In the genomic region with DNA sequence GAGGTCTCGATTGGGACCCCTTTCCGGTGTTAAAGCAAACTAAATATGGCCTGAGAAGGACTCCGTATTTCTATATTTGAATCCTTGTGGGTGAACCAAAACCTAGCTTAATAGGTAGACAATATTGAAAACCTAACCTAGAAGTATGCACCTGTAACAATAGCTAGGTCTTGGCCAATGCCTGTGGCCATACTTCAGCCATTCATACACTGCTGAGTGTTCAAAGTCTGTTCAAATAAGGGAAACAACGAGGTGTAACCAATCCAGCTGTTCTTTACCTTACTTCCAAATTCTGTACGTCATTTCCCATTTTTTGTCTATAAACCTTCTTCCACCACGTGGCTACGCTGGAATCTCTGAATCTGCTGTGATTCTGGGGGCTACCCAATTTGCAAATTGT, we compare ENCODE assay signal across 1 cellular context.
TF ChIP-seq lines count a peak whose summit lies in the region.

No MANE protein-coding gene starts in this region.

TF ChIP-seq in GM23338, 12 proteins besides CTCF, POLR2A, EP300 and RAD21 (continued from another document):
- no peak for TF ChIP-seq ZNF462 (CRISPR knock-in tag; IDR thresholded peaks at IDR 0.05)
- TF ChIP-seq, protein P1, sequence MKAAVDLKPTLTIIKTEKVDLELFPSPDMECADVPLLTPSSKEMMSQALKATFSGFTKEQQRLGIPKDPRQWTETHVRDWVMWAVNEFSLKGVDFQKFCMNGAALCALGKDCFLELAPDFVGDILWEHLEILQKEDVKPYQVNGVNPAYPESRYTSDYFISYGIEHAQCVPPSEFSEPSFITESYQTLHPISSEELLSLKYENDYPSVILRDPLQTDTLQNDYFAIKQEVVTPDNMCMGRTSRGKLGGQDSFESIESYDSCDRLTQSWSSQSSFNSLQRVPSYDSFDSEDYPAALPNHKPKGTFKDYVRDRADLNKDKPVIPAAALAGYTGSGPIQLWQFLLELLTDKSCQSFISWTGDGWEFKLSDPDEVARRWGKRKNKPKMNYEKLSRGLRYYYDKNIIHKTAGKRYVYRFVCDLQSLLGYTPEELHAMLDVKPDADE (IDR thresholded peaks at IDR 0.05) = no peak
